In genomic region chr9:123335227-123335985, GRCh38 we compare ENCODE assay signal across 11 cellular contexts. TPM values are rescaled to one million over a fixed set of nuclear protein-coding genes. Genes with fewer than 3 reads are reported as not detected.
A peak's percentile ranks its signal among the peaks of the same experiment; 100 is the strongest.
DNase-seq lines count a peak whose midpoint lies in the region; ATAC-seq and TF ChIP-seq lines count a peak whose summit lies in the region.
"Had no signal": no experiment of that assay in that cellular context is flagged by ENCODE, and none has a peak within 500 bp of the region (broad histone marks: within the 10 kb centered on the region; RNA-seq: fewer than 3 reads in every experiment).

No MANE protein-coding gene starts in this region.

- no peak for ATAC-seq in heart left ventricle
- ATAC-seq in body of pancreas, result peak; percentile 51
- no peak for ATAC-seq in HG03097 (IDR thresholded peaks at IDR 0.05; ENCODE audit: low FRiP score, unreplicated experiment)

- no peak overlapping the region for H3K4me3 ChIP-seq in right atrium auricular region
- no peak overlapping the region for H3K4me3 ChIP-seq in heart left ventricle
- H3K4me3 ChIP-seq in body of pancreas, result no peak overlapping the region
- peak overlapping the region in 1 of 2 experiments; percentile 45 for H3K4me3 ChIP-seq in mesenchymal stem cell (ENCODE audit: insufficient read depth in 1 of 2, low read depth in 1 of 2, low read length in 2 of 2)

- no peaks in the 10 kb centered on the region for H3K79me1 ChIP-seq in mesenchymal stem cell (replicated peaks; ENCODE audit: low read length, poor library complexity, severe bottlenecking)

- peak overlapping the region; percentile 7 to 59 for H3K18ac ChIP-seq in mesenchymal stem cell (ENCODE audit: low read depth in 1 of 2, low read length in 2 of 2)

- H2BK5ac ChIP-seq in mesenchymal stem cell (ENCODE audit: low read depth, low read length, poor library complexity, severe bottlenecking), result peak overlapping the region; percentile 46

- no peak for DNase-seq in right atrium auricular region (ENCODE audit: low spot score)
- no peak for DNase-seq in heart left ventricle
- peak; percentile 22 to 38 (median 31) for DNase-seq in body of pancreas
- DNase-seq in mesenchymal stem cell, result peak; percentile 83
- DNase-seq in SW 1271 (lab: John Stamatoyannopoulos, UW), result no peak
- DNase-seq in activated CD8-positive, alpha-beta memory T cell treated with anti-CD3 and anti-CD28 coated beads, Interleukin-2, amount 50 U/mL, for 4 hours, result no peak
- no peak for DNase-seq in stimulated activated CD4-positive, alpha-beta T cell treated with anti-CD3 and anti-CD28 coated beads, Interleukin-1b, Interleukin-23, amount 100 ng/mL, for 48 hours
- DNase-seq: Caco-2, dermis blood vessel endothelial cell had no signal

- H3K27ac ChIP-seq in right atrium auricular region, result peak overlapping the region; percentile 12 to 31
- H3K27ac ChIP-seq in heart left ventricle, result peak overlapping the region in 2 of 12 donors; percentile 11 to 19
- no peak overlapping the region for H3K27ac ChIP-seq in body of pancreas
- H3K27ac ChIP-seq in mesenchymal stem cell (ENCODE audit: low read length, poor library complexity, severe bottlenecking), result peak overlapping the region; percentile 90

- H3K4me1 ChIP-seq in right atrium auricular region, result peaks cover 0 to 33% of the 10 kb centered on the region in 2 donors
- H3K4me1 ChIP-seq in heart left ventricle, result peaks cover 0 to 31% (median 11%) of the 10 kb centered on the region in 12 donors
- peaks cover 6% of the 10 kb centered on the region for H3K4me1 ChIP-seq in body of pancreas
- peaks cover 32% of the 10 kb centered on the region for H3K4me1 ChIP-seq in mesenchymal stem cell (ENCODE audit: control insufficient read depth, insufficient read depth, low read depth, low read length)
- H3K4me1 ChIP-seq: Caco-2 had no signal

- H4K8ac ChIP-seq in mesenchymal stem cell (ENCODE audit: low read length), result peak overlapping the region; percentile 49

- H2BK12ac ChIP-seq in mesenchymal stem cell (ENCODE audit: low read length in 2 of 2), result peak overlapping the region; percentile 62 to 72

- H2AK5ac ChIP-seq in mesenchymal stem cell (ENCODE audit: low read length, severe bottlenecking), result peak overlapping the region; percentile 89

- no peak overlapping the region for H3K14ac ChIP-seq in mesenchymal stem cell (ENCODE audit: low read length in 2 of 2)

- intact Hi-C loops in heart left ventricle (cut with DNase I), result loop anchor here in 3 of 10 donors (5.0 kb wide), 2 partner anchors 53 to 68 kb away; partner anchors contain the start of gene STRBP (in 2 of the 3)
- intact Hi-C loops in body of pancreas (cut with DNase I), result no loop called here

- no peak overlapping the region for H3K23ac ChIP-seq in mesenchymal stem cell (ENCODE audit: low read length in 2 of 2)

- H2AFZ ChIP-seq in mesenchymal stem cell (ENCODE audit: low read depth, low read length), result peak overlapping the region; percentile 6

- peak overlapping the region; percentile 35 for H3K9ac ChIP-seq in mesenchymal stem cell (ENCODE audit: low read length)

- H3K4me2 ChIP-seq in mesenchymal stem cell (ENCODE audit: low read length, poor library complexity, severe bottlenecking), result peak overlapping the region; percentile 31

- no peak overlapping the region for H2BK15ac ChIP-seq in mesenchymal stem cell (ENCODE audit: low read depth, poor library complexity, severe bottlenecking)

- H3K36me3 ChIP-seq in right atrium auricular region, result no peaks in the 10 kb centered on the region
- H3K36me3 ChIP-seq in heart left ventricle, result no peaks in the 10 kb centered on the region
- H3K36me3 ChIP-seq in body of pancreas (replicated peaks in 1 of 2; ENCODE audit: insufficient read depth in 1 of 2, low read depth in 2 of 2), result no peaks in the 10 kb centered on the region
- no peaks in the 10 kb centered on the region for H3K36me3 ChIP-seq in mesenchymal stem cell (ENCODE audit: control insufficient read depth in 1 of 2, insufficient read depth in 2 of 2, low read depth in 1 of 2, low read length in 2 of 2)

- H3K9me3 ChIP-seq in right atrium auricular region (no peaks in the 10 kb centered on the region), heart left ventricle (no peaks in the 10 kb centered on the region), body of pancreas (no peaks in the 10 kb centered on the region), mesenchymal stem cell (ENCODE audit: control insufficient read depth, low read length) (no peaks in the 10 kb centered on the region)
- H3K9me3 ChIP-seq: Caco-2 had no signal

- H3K27me3 ChIP-seq in right atrium auricular region (no peaks in the 10 kb centered on the region), heart left ventricle (no peaks in the 10 kb centered on the region), body of pancreas (no peaks in the 10 kb centered on the region), mesenchymal stem cell (ENCODE audit: control insufficient read depth in 1 of 2, insufficient read depth in 1 of 2, low read length in 2 of 2) (peaks cover 0 to 13% of the 10 kb centered on the region in 2 experiments)

- TF ChIP-seq POLR2A in heart left ventricle (IDR thresholded peaks at IDR 0.05) (no peak), body of pancreas (IDR thresholded peaks at IDR 0.05) (no peak)

- TF ChIP-seq CTCF in right atrium auricular region (IDR thresholded peaks at IDR 0.05) (no peak), heart left ventricle (IDR thresholded peaks at IDR 0.05) (no peak), body of pancreas (IDR thresholded peaks at IDR 0.05) (no peak)

- WGBS in heart left ventricle, 4 donors, result 24 to 39% (median 35%) methylated on average over 9 of the region's 9 CpGs
- WGBS in body of pancreas, 2 donors, result 16 to 38% methylated on average over 7 to 9 of the region's 9 CpGs
- WGBS in mesenchymal stem cell, result 27% methylated on average over 8 of the region's 9 CpGs

- peak overlapping the region; percentile 41 for H4K91ac ChIP-seq in mesenchymal stem cell (ENCODE audit: low read length)

- H3K4ac ChIP-seq in mesenchymal stem cell (ENCODE audit: low read depth in 1 of 2, low read length in 2 of 2), result no peak overlapping the region

- peak overlapping the region; percentile 50 for H2BK120ac ChIP-seq in mesenchymal stem cell (ENCODE audit: low read depth, low read length)

RNA-seq across cellular contexts. Expression of gene CRB2, which starts 20.6 kb away (rescaled TPM):
- total RNA-seq in right atrium auricular region (1 to 10 TPM; 1.6 to 3.5 TPM), heart left ventricle (10 to 100 TPM in 1 of 9 donors, under 1 TPM in 2, not detected in 6; 0.05 to 10.1 (median 0.10) TPM), body of pancreas (1 to 10 TPM in 1 of 2 donors, under 1 TPM in 1; under 0.01 to 1.3 TPM)
- polyA plus RNA-seq in heart left ventricle, result not detected
- polyA plus RNA-seq in mesenchymal stem cell (2013, experiment 1 of 2), result 0.11 TPM
- polyA plus RNA-seq in mesenchymal stem cell (2013, experiment 2 of 2), result 0.10 TPM
- total RNA-seq: dermis blood vessel endothelial cell, pulmonary artery endothelial cell had no signal

Comparison
In these comparisons a context has a peak if more than half of its experiments do, and no peak if none do; other contexts are left out.
1. DNase-seq: peak in body of pancreas (4 of 4) and mesenchymal stem cell (single experiment); none in right atrium auricular region (single experiment), heart left ventricle (0 of 5), SW 1271 (0 of 2), activated CD8-positive, alpha-beta memory T cell treated with anti-CD3 and anti-CD28 coated beads, Interleukin-2, amount 50 U/mL, for 4 hours (single experiment) and stimulated activated CD4-positive, alpha-beta T cell treated with anti-CD3 and anti-CD28 coated beads, Interleukin-1b, Interleukin-23, amount 100 ng/mL, for 48 hours (single experiment).
2. H3K27ac ChIP-seq: peak in right atrium auricular region (2 of 2) and mesenchymal stem cell (single experiment); none in body of pancreas (0 of 4).